ENCODE assay signal across 20 cellular contexts in the genomic region with DNA sequence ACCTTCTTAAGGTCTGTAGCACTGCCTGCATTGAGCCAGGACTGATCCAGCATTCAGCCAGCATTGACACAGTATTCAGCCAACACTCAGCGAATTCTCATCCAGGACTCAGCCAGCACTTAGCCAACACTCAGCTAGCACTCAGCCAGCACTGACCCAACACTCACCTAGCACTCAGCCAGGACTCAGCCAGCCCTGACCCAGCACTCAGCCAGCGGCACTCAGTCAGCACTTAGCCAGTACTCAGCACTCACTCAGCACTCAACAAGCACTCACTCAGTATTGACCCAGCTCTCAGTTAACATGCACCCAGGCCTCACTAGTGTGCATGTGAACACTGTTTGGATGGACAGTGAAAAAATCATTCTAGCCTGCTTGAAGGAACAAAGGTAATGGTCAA.
"Had no signal": no experiment of that assay in that cellular context is flagged by ENCODE, and none has a peak within 500 bp of the region (broad histone marks: within the 10 kb centered on the region; RNA-seq: fewer than 3 reads in every experiment).

No MANE protein-coding gene starts in this region.

- H2AFZ ChIP-seq: hepatocyte had no signal

- H3K27me3 Mint-ChIP-seq: dendritic cell treated with granulocyte-macrophage colony-stimulating factor and Interleukin-4, amounts not matched to agents 40 ng/mL and 50 ng/mL, for 4 days; naive thymus-derived CD4-positive, alpha-beta T cell had no signal

- H3K27ac ChIP-seq: esophagus squamous epithelium, gastroesophageal sphincter, hepatocyte, suprapubic skin, thyroid gland, upper lobe of left lung, vagina had no signal

- H3K9me3 Mint-ChIP-seq: dendritic cell treated with granulocyte-macrophage colony-stimulating factor and Interleukin-4, amounts not matched to agents 40 ng/mL and 50 ng/mL, for 4 days had no signal

- FAIRE-seq: colon, kidney, small intestine had no signal

- H3K4me1 ChIP-seq: esophagus squamous epithelium, suprapubic skin, upper lobe of left lung, vagina had no signal

- H3K4me3 Mint-ChIP-seq: dendritic cell treated with granulocyte-macrophage colony-stimulating factor and Interleukin-4, amounts not matched to agents 40 ng/mL and 50 ng/mL, for 4 days; naive thymus-derived CD4-positive, alpha-beta T cell had no signal

- H3K27me3 ChIP-seq: esophagus squamous epithelium, gastroesophageal sphincter, hepatocyte, suprapubic skin, thyroid gland, upper lobe of left lung, vagina had no signal

- H3K36me3 ChIP-seq: esophagus squamous epithelium, suprapubic skin, thyroid gland, upper lobe of left lung, vagina had no signal

- DNase-seq: esophagus squamous epithelium; foreskin fibroblast; head of caudate nucleus; kidney; left cardiac atrium; left ventricle myocardium superior; mesendoderm; naive thymus-derived CD4-positive, alpha-beta T cell; small intestine; stimulated activated CD4-positive, alpha-beta T cell treated with anti-CD3 and anti-CD28 coated beads, Interleukin-2, amount 100 ng/mL, for 48 hours; stimulated activated naive CD8-positive, alpha-beta T cell treated with anti-CD3 and anti-CD28 coated beads, Interleukin-15, Interleukin-2, amounts not matched to agents 100 U/mL and 50 U/mL, for 24 hours; thyroid gland; upper lobe of left lung had no signal

- H3K4me3 ChIP-seq: esophagus squamous epithelium, gastroesophageal sphincter, hepatocyte, lung, suprapubic skin, thyroid gland, upper lobe of left lung, vagina had no signal

- H3K9me3 ChIP-seq: esophagus squamous epithelium, gastroesophageal sphincter, suprapubic skin, thyroid gland, upper lobe of left lung, vagina had no signal

- H3K27ac Mint-ChIP-seq: dendritic cell treated with granulocyte-macrophage colony-stimulating factor and Interleukin-4, amounts not matched to agents 40 ng/mL and 50 ng/mL, for 4 days; naive thymus-derived CD4-positive, alpha-beta T cell had no signal

- ATAC-seq: gastroesophageal sphincter; left cardiac atrium; left ventricle myocardium superior; naive thymus-derived CD4-positive, alpha-beta T cell; stimulated activated naive CD8-positive, alpha-beta T cell treated with anti-CD3 and anti-CD28 coated beads, Interleukin-15, Interleukin-2, amounts not matched to agents 100 U/mL and 50 U/mL, for 24 hours had no signal

- H3K4me2 ChIP-seq: hepatocyte had no signal

- H3K36me3 Mint-ChIP-seq: naive thymus-derived CD4-positive, alpha-beta T cell had no signal
